1 cellular context compared by ENCODE assay signal in genomic region chr20:31496761-31497295, GRCh38.
TF ChIP-seq lines count a peak whose summit lies in the region.

No MANE protein-coding gene starts in this region.

TF ChIP-seq in GM23338, 12 proteins besides CTCF, POLR2A, EP300 and RAD21 (continued from another document):
- TF ChIP-seq ZNF462 (CRISPR knock-in tag; IDR thresholded peaks at IDR 0.05) (no peak), EZH2 (IDR thresholded peaks at IDR 0.05; ENCODE audit: low read depth, unreplicated experiment) (no peak), ZNF331 (CRISPR knock-in tag; IDR thresholded peaks at IDR 0.05; ENCODE audit: low read depth) (no peak), JUNB (IDR thresholded peaks at IDR 0.05; ENCODE audit: unreplicated experiment) (no peak), STAT1 (IDR thresholded peaks at IDR 0.05; ENCODE audit: unreplicated experiment) (no peak), ZNF114 (CRISPR knock-in tag; IDR thresholded peaks at IDR 0.05) (no peak), CREB1 (CRISPR knock-in tag; IDR thresholded peaks at IDR 0.05; ENCODE audit: low read depth) (no peak), NANOG (IDR thresholded peaks at IDR 0.05; ENCODE audit: borderline replicate concordance) (no peak), EZH2phosphoT487 (IDR thresholded peaks at IDR 0.05; ENCODE audit: unreplicated experiment) (no peak)
- TF ChIP-seq, protein P1, sequence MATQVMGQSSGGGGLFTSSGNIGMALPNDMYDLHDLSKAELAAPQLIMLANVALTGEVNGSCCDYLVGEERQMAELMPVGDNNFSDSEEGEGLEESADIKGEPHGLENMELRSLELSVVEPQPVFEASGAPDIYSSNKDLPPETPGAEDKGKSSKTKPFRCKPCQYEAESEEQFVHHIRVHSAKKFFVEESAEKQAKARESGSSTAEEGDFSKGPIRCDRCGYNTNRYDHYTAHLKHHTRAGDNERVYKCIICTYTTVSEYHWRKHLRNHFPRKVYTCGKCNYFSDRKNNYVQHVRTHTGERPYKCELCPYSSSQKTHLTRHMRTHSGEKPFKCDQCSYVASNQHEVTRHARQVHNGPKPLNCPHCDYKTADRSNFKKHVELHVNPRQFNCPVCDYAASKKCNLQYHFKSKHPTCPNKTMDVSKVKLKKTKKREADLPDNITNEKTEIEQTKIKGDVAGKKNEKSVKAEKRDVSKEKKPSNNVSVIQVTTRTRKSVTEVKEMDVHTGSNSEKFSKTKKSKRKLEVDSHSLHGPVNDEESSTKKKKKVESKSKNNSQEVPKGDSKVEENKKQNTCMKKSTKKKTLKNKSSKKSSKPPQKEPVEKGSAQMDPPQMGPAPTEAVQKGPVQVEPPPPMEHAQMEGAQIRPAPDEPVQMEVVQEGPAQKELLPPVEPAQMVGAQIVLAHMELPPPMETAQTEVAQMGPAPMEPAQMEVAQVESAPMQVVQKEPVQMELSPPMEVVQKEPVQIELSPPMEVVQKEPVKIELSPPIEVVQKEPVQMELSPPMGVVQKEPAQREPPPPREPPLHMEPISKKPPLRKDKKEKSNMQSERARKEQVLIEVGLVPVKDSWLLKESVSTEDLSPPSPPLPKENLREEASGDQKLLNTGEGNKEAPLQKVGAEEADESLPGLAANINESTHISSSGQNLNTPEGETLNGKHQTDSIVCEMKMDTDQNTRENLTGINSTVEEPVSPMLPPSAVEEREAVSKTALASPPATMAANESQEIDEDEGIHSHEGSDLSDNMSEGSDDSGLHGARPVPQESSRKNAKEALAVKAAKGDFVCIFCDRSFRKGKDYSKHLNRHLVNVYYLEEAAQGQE (IDR thresholded peaks at IDR 0.05; ENCODE audit: unreplicated experiment): no peak
- TF ChIP-seq, protein P2, sequence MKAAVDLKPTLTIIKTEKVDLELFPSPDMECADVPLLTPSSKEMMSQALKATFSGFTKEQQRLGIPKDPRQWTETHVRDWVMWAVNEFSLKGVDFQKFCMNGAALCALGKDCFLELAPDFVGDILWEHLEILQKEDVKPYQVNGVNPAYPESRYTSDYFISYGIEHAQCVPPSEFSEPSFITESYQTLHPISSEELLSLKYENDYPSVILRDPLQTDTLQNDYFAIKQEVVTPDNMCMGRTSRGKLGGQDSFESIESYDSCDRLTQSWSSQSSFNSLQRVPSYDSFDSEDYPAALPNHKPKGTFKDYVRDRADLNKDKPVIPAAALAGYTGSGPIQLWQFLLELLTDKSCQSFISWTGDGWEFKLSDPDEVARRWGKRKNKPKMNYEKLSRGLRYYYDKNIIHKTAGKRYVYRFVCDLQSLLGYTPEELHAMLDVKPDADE (IDR thresholded peaks at IDR 0.05): no peak
